Comparison of ENCODE assay signal across 7 cellular contexts in the genomic region with DNA sequence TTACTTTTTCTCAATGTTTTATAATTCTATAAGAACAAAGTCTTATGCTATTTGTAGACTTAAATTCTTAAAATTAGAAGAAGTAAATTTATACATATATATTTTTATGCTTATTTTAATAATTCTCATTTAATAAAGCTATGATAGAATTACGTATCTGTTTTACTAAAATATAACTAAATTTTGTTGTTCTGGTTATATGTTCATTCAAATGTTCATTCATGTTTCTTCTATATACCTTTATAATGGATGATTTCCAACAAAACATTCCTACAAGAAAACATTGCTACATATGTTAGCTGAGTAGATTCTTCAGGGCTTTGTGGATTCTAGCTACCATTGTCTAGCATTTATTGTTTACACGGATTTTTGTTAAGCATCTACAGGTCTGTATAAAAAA.
"Had no signal": no experiment of that assay in that cellular context is flagged by ENCODE, and none has a peak within 500 bp of the region (broad histone marks: within the 10 kb centered on the region; RNA-seq: fewer than 3 reads in every experiment).

No MANE protein-coding gene starts in this region.

- FAIRE-seq: HTR-8/SVneo had no signal

- DNase-seq: GM23248, GOT3, H7, IMR-90, KBM-7 had no signal

- ATAC-seq: HCT116 had no signal
